Comparison of ENCODE assay signal across 19 cellular contexts in the genomic region with DNA sequence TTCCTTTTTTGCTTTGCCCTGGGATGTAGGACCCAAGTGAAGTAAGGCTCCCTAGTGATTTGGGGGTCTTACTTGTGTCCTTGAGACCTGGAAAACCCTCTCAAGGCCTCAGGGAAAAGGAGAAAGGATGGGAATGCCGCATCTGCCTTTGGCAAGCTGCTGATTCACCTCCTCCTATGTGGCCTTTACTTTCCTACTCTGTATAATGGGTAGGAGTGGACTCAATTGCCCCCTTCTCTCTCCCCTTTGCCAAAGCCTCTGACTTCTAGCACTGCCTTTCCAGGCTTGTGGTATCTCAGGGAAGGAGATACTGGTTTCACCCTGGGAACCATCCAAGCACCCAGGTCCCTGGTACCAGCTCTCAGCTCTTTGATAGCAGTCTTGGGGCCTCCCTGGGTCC. TPM values are rescaled to one million over a fixed set of nuclear protein-coding genes. Genes with fewer than 3 reads are reported as not detected.
"Had no signal": no experiment of that assay in that cellular context is flagged by ENCODE, and none has a peak within 500 bp of the region (broad histone marks: within the 10 kb centered on the region; RNA-seq: fewer than 3 reads in every experiment).

No MANE protein-coding gene starts in this region.

- H3K27ac Mint-ChIP-seq: activated CD4-positive, alpha-beta memory T cell treated with anti-CD3 and anti-CD28 coated beads, Interleukin-2, amount 10 ng/mL, durations not matched to agents 7 days and 5 days; activated naive CD8-positive, alpha-beta T cell; progenitor cell of endocrine pancreas; stimulated activated naive CD8-positive, alpha-beta T cell treated with anti-CD3 and anti-CD28 coated beads, Interleukin-15, Interleukin-2, amounts not matched to agents 100 ng/mL and 50 ng/mL, for 24 hours; T-cell had no signal

- DNase-seq: activated CD4-positive, alpha-beta memory T cell treated with anti-CD3 and anti-CD28 coated beads, Interleukin-2, amount 10 ng/mL, durations not matched to agents 7 days and 5 days; activated gamma-delta T cell; activated T-cell treated with anti-CD3 and anti-CD28 coated beads, Interleukin-2, amount 50 U/mL, for 48 hours; amygdala; brain microvascular endothelial cell; foreskin keratinocyte; kidney; midbrain; naive thymus-derived CD4-positive, alpha-beta T cell; occipital lobe; stimulated activated CD4-positive, alpha-beta T cell treated with anti-CD3 and anti-CD28 coated beads, Interleukin-4, amount 100 ng/mL, for 1 hour; stimulated activated CD8-positive, alpha-beta memory T cell treated with anti-CD3 and anti-CD28 coated beads, Interleukin-4, amount 100 ng/mL, for 48 hours; T-cell; T1000; testis had no signal

- H3K4me3 ChIP-seq: dorsolateral prefrontal cortex, testis had no signal

- H3K36me3 ChIP-seq: brain microvascular endothelial cell had no signal

- H3K4me1 Mint-ChIP-seq: activated CD4-positive, alpha-beta memory T cell treated with anti-CD3 and anti-CD28 coated beads, Interleukin-2, amount 10 ng/mL, durations not matched to agents 7 days and 5 days; naive thymus-derived CD4-positive, alpha-beta T cell; T-cell had no signal

- H3K27me3 Mint-ChIP-seq: stimulated activated naive CD8-positive, alpha-beta T cell treated with anti-CD3 and anti-CD28 coated beads, Interleukin-15, Interleukin-2, amounts not matched to agents 100 ng/mL and 50 ng/mL, for 24 hours had no signal

- H3K9me3 ChIP-seq: testis had no signal

- H3K36me3 Mint-ChIP-seq: activated naive CD8-positive, alpha-beta T cell; naive thymus-derived CD4-positive, alpha-beta T cell; T-cell had no signal

- H3K27me3 ChIP-seq: brain microvascular endothelial cell, dorsolateral prefrontal cortex, foreskin keratinocyte, testis had no signal

- H3K4me3 Mint-ChIP-seq: activated CD4-positive, alpha-beta memory T cell treated with anti-CD3 and anti-CD28 coated beads, Interleukin-2, amount 10 ng/mL, durations not matched to agents 7 days and 5 days; activated naive CD8-positive, alpha-beta T cell; naive thymus-derived CD4-positive, alpha-beta T cell; stimulated activated naive CD8-positive, alpha-beta T cell treated with anti-CD3 and anti-CD28 coated beads, Interleukin-15, Interleukin-2, amounts not matched to agents 100 ng/mL and 50 ng/mL, for 24 hours; T-cell had no signal

- H3K27ac ChIP-seq: brain microvascular endothelial cell, foreskin keratinocyte, testis had no signal

- ATAC-seq: naive thymus-derived CD4-positive, alpha-beta T cell; T-cell had no signal

- H3K9me3 Mint-ChIP-seq: activated CD4-positive, alpha-beta memory T cell treated with anti-CD3 and anti-CD28 coated beads, Interleukin-2, amount 10 ng/mL, durations not matched to agents 7 days and 5 days; naive thymus-derived CD4-positive, alpha-beta T cell; stimulated activated naive CD8-positive, alpha-beta T cell treated with anti-CD3 and anti-CD28 coated beads, Interleukin-15, Interleukin-2, amounts not matched to agents 100 ng/mL and 50 ng/mL, for 24 hours; T-cell had no signal

RNA-seq across cellular contexts. Expression of a gene that starts 35.4 kb away (rescaled TPM):
- total RNA-seq: activated CD4-positive, alpha-beta memory T cell treated with anti-CD3 and anti-CD28 coated beads, Interleukin-2, amount 10 ng/mL, durations not matched to agents 7 days and 5 days had no signal
- polyA plus RNA-seq: naive thymus-derived CD4-positive, alpha-beta T cell had no signal
